12 cellular contexts compared by ENCODE assay signal in genomic region chr4:147862043-147862692, GRCh38.
"Had no signal": no experiment of that assay in that cellular context is flagged by ENCODE, and none has a peak within 500 bp of the region (broad histone marks: within the 10 kb centered on the region; RNA-seq: fewer than 3 reads in every experiment).

No MANE protein-coding gene starts in this region.

- H3K27me3 ChIP-seq: cardiac muscle cell, ovary, SJCRH30, upper lobe of left lung had no signal

- H3K36me3 ChIP-seq: ovary, upper lobe of left lung had no signal

- H3K4me3 ChIP-seq: cardiac muscle cell, ovary, SJCRH30, upper lobe of left lung had no signal

- DNase-seq: activated CD4-positive, alpha-beta T cell treated with anti-CD3 and anti-CD28 coated beads for 4 hours; activated CD8-positive, alpha-beta memory T cell treated with anti-CD3 and anti-CD28 coated beads, Interleukin-2, amount 50 U/mL, for 4 hours; activated CD8-positive, alpha-beta T cell treated with anti-CD3 and anti-CD28 coated beads for 36 hours; activated naive CD4-positive, alpha-beta T cell; activated naive CD8-positive, alpha-beta T cell treated with anti-CD3 and anti-CD28 coated beads, Interleukin-2, amount 50 U/mL, for 24 hours; effector memory CD4-positive, alpha-beta T cell; SJCRH30; T-helper 9 cell had no signal

- ATAC-seq: activated CD8-positive, alpha-beta T cell treated with anti-CD3 and anti-CD28 coated beads for 36 hours had no signal

- H3K27ac ChIP-seq: cardiac muscle cell, SJCRH30, upper lobe of left lung, VCaP had no signal

- H3K9me3 ChIP-seq: ovary, SJCRH30, upper lobe of left lung had no signal
